26 cellular contexts compared by ENCODE assay signal in genomic region chr10:69676301-69676700, GRCh38. TPM values are rescaled to one million over a fixed set of nuclear protein-coding genes. Genes with fewer than 3 reads are reported as not detected.
DNase-seq lines count a peak whose midpoint lies in the region; ATAC-seq and TF ChIP-seq lines count a peak whose summit lies in the region.
"Had no signal": no experiment of that assay in that cellular context is flagged by ENCODE, and none has a peak within 500 bp of the region (broad histone marks: within the 10 kb centered on the region; RNA-seq: fewer than 3 reads in every experiment).

No MANE protein-coding gene starts in this region.

- H3K14ac ChIP-seq in trophoblast cell (ENCODE audit: low read length) (no peak overlapping the region), mesenchymal stem cell (ENCODE audit: low read length in 2 of 2) (no peak overlapping the region)

- H3K4ac ChIP-seq in trophoblast cell (ENCODE audit: low read depth, low read length) (no peak overlapping the region), mesenchymal stem cell (ENCODE audit: low read depth in 1 of 2, low read length in 2 of 2) (no peak overlapping the region)

- H4K12ac ChIP-seq in trophoblast cell (ENCODE audit: low read depth, low read length): no peak overlapping the region

- no CpG with 5 or more reads among the region's 4 CpGs for WGBS in trophoblast cell (ENCODE audit: extremely low coverage, insufficient coverage, insufficient read length)
- 62 to 100% (median 78%) methylated on average over 4 of the region's 4 CpGs for WGBS in spleen, 5 donors
- WGBS in mesenchymal stem cell: 50% methylated on average over 1 of the region's 4 CpGs

- H3K23ac ChIP-seq in trophoblast cell (ENCODE audit: low read length) (no peak overlapping the region), mesenchymal stem cell (ENCODE audit: low read length in 2 of 2) (no peak overlapping the region)

- H2BK15ac ChIP-seq in mesenchymal stem cell (ENCODE audit: low read depth, poor library complexity, severe bottlenecking): no peak overlapping the region

- no peak overlapping the region for H4K8ac ChIP-seq in trophoblast cell (ENCODE audit: low read depth, low read length)
- H4K8ac ChIP-seq in mesenchymal stem cell (ENCODE audit: low read length): no peak overlapping the region

- H3K36me3 Mint-ChIP-seq in chondrocyte (ENCODE audit: low read depth): no peaks in the 10 kb centered on the region
- H3K36me3 Mint-ChIP-seq: CD14-positive monocyte; CD4-positive, alpha-beta memory T cell; CD4-positive, CD25-positive, alpha-beta regulatory T cell; CD8-positive, alpha-beta memory T cell had no signal

- H3K4me3 ChIP-seq in iPS-15b (ENCODE audit: low read depth, low read length): no peak overlapping the region
- no peak overlapping the region for H3K4me3 ChIP-seq in trophoblast cell (ENCODE audit: low read depth, low read length)
- no peak overlapping the region for H3K4me3 ChIP-seq in spleen
- no peak overlapping the region for H3K4me3 ChIP-seq in mesenchymal stem cell (ENCODE audit: insufficient read depth in 1 of 2, low read depth in 1 of 2, low read length in 2 of 2)
- H3K4me3 ChIP-seq: BLaER1, GM12878 had no signal

- H2BK120ac ChIP-seq in trophoblast cell (ENCODE audit: insufficient read depth, low read length, poor library complexity) (no peak overlapping the region), mesenchymal stem cell (ENCODE audit: low read depth, low read length) (no peak overlapping the region)

- no peak overlapping the region for H2BK12ac ChIP-seq in trophoblast cell (ENCODE audit: low read length)
- H2BK12ac ChIP-seq in mesenchymal stem cell (ENCODE audit: low read length in 2 of 2): no peak overlapping the region

- H3K4me2 ChIP-seq in trophoblast cell (ENCODE audit: low read length): no peak overlapping the region
- no peak overlapping the region for H3K4me2 ChIP-seq in mesenchymal stem cell (ENCODE audit: low read length, poor library complexity, severe bottlenecking)
- H3K4me2 ChIP-seq: BLaER1 had no signal

- H3K9me3 ChIP-seq in iPS-15b (ENCODE audit: control insufficient read depth, insufficient read depth, low read length): no peaks in the 10 kb centered on the region
- peaks cover 3% of the 10 kb centered on the region for H3K9me3 ChIP-seq in trophoblast cell (ENCODE audit: insufficient read depth, low read depth, low read length)
- H3K9me3 ChIP-seq in spleen: peaks cover 0 to 6% (median 2%) of the 10 kb centered on the region in 8 donors
- no peaks in the 10 kb centered on the region for H3K9me3 ChIP-seq in mesenchymal stem cell (ENCODE audit: control insufficient read depth, low read length)
- H3K9me3 ChIP-seq: BE2C, BLaER1 had no signal

- no peaks in the 10 kb centered on the region for H3K79me2 ChIP-seq in trophoblast cell (ENCODE audit: control insufficient read depth, insufficient read depth, low read length, poor library complexity)

- no peaks in the 10 kb centered on the region for H3K4me1 ChIP-seq in iPS-15b (ENCODE audit: control insufficient read depth, insufficient read depth, low read length)
- H3K4me1 ChIP-seq in trophoblast cell (ENCODE audit: control insufficient read depth in 1 of 2, insufficient read depth in 2 of 2, low read length in 2 of 2): no peaks in the 10 kb centered on the region
- no peaks in the 10 kb centered on the region for H3K4me1 ChIP-seq in spleen
- H3K4me1 ChIP-seq in mesenchymal stem cell (ENCODE audit: control insufficient read depth, insufficient read depth, low read depth, low read length): peaks cover 1% of the 10 kb centered on the region
- H3K4me1 ChIP-seq: BE2C, BLaER1 had no signal

- no peaks in the 10 kb centered on the region for H3K36me3 ChIP-seq in iPS-15b (ENCODE audit: control insufficient read depth, insufficient read depth, low read length)
- H3K36me3 ChIP-seq in trophoblast cell (ENCODE audit: control insufficient read depth in 1 of 2, insufficient read depth in 2 of 2, low read length in 2 of 2): no peaks in the 10 kb centered on the region
- H3K36me3 ChIP-seq in spleen: no peaks in the 10 kb centered on the region
- H3K36me3 ChIP-seq in mesenchymal stem cell (ENCODE audit: control insufficient read depth in 1 of 2, insufficient read depth in 2 of 2, low read depth in 1 of 2, low read length in 2 of 2): no peaks in the 10 kb centered on the region
- H3K36me3 ChIP-seq: BE2C, BLaER1 had no signal

- intact Hi-C loops in spleen (cut with DNase I; ENCODE audit: low total_unique reads): no loop called here

- H3K9ac ChIP-seq in iPS-15b (ENCODE audit: low read depth, low read length) (peak overlapping the region; percentile 18), trophoblast cell (ENCODE audit: low read length) (no peak overlapping the region), mesenchymal stem cell (ENCODE audit: low read length) (no peak overlapping the region)
- H3K9ac ChIP-seq: BLaER1 had no signal

- H2BK5ac ChIP-seq in trophoblast cell (ENCODE audit: low read depth, low read length, poor library complexity): no peak overlapping the region
- H2BK5ac ChIP-seq in mesenchymal stem cell (ENCODE audit: low read depth, low read length, poor library complexity, severe bottlenecking): no peak overlapping the region

- ATAC-seq in HG03439 (IDR thresholded peaks at IDR 0.05; ENCODE audit: unreplicated experiment): no peak
- ATAC-seq: GM12878 had no signal

- H3K27me3 Mint-ChIP-seq in chondrocyte (ENCODE audit: low read depth): peaks cover 3% of the 10 kb centered on the region

- H4K91ac ChIP-seq in trophoblast cell (ENCODE audit: low read depth, low read length): no peak overlapping the region
- no peak overlapping the region for H4K91ac ChIP-seq in mesenchymal stem cell (ENCODE audit: low read length)

- H3K4me1 Mint-ChIP-seq in chondrocyte (ENCODE audit: low read depth): no peaks in the 10 kb centered on the region
- H3K4me1 Mint-ChIP-seq: CD14-positive monocyte; CD4-positive, alpha-beta memory T cell; CD4-positive, CD25-positive, alpha-beta regulatory T cell; CD8-positive, alpha-beta memory T cell had no signal

- H3K27me3 ChIP-seq in iPS-15b (ENCODE audit: control insufficient read depth, insufficient read depth, low read length) (no peaks in the 10 kb centered on the region), trophoblast cell (ENCODE audit: insufficient read depth, low read length) (no peaks in the 10 kb centered on the region), spleen (replicated peaks in 1 of 7) (peaks cover 0 to 53% (median 3%) of the 10 kb centered on the region in 7 donors), mesenchymal stem cell (ENCODE audit: control insufficient read depth in 1 of 2, insufficient read depth in 1 of 2, low read length in 2 of 2) (peaks cover 76 to 93% of the 10 kb centered on the region in 2 experiments)
- H3K27me3 ChIP-seq: BLaER1 had no signal

- H2AK5ac ChIP-seq in trophoblast cell (ENCODE audit: low read length): no peak overlapping the region
- no peak overlapping the region for H2AK5ac ChIP-seq in mesenchymal stem cell (ENCODE audit: low read length, severe bottlenecking)

- H2AFZ ChIP-seq in trophoblast cell (ENCODE audit: insufficient read depth, low read length, poor library complexity) (no peak overlapping the region), mesenchymal stem cell (ENCODE audit: low read depth, low read length) (no peak overlapping the region)

- TF ChIP-seq POLR2A in spleen (IDR thresholded peaks at IDR 0.05): no peak

- H3K9me3 Mint-ChIP-seq in chondrocyte (ENCODE audit: low read depth): no peaks in the 10 kb centered on the region

- TF ChIP-seq CTCF in chondrocyte (IDR thresholded peaks at IDR 0.05) (no peak), spleen (IDR thresholded peaks at IDR 0.05 in 8 of 11, conservative IDR thresholded peaks at IDR 0.05 in 3 of 11) (no peak)

- H3K4me3 Mint-ChIP-seq in chondrocyte (ENCODE audit: unreplicated experiment): no peak overlapping the region
- H3K4me3 Mint-ChIP-seq: CD14-positive monocyte; CD4-positive, alpha-beta memory T cell; CD4-positive, CD25-positive, alpha-beta regulatory T cell had no signal

- DNase-seq in chondrocyte (ENCODE audit: low spot score): peak; percentile 25
- DNase-seq in trophoblast cell: peak; percentile 72 to 90
- DNase-seq in spleen: peak; percentile 34
- no peak for DNase-seq in iPS-NIHi11 (ENCODE audit: low spot score)
- DNase-seq in NCI-H748 (lab: John Stamatoyannopoulos, UW; ENCODE audit: unreplicated experiment): no peak
- DNase-seq in mesenchymal stem cell: no peak
- DNase-seq: ACHN; BE2C; C1 segment of cervical spinal cord; CD4-positive, alpha-beta memory T cell; CD4-positive, CD25-positive, alpha-beta regulatory T cell; CD8-positive, alpha-beta memory T cell; COR-L47; DMS 273 treated with DMSO at 0.1 percent for 48 hours; DMS153; DMS53; DMS79; DND-41; EL; GDM1 had no signal

- H3K79me1 ChIP-seq in trophoblast cell (ENCODE audit: low read length) (no peaks in the 10 kb centered on the region), mesenchymal stem cell (replicated peaks; ENCODE audit: low read length, poor library complexity, severe bottlenecking) (no peaks in the 10 kb centered on the region)

- H3K27ac ChIP-seq in trophoblast cell (ENCODE audit: low read depth, low read length) (no peak overlapping the region), spleen (no peak overlapping the region), mesenchymal stem cell (ENCODE audit: low read length, poor library complexity, severe bottlenecking) (no peak overlapping the region)
- H3K27ac ChIP-seq: 22Rv1, BLaER1 had no signal

- no peak overlapping the region for H3K27ac Mint-ChIP-seq in chondrocyte (ENCODE audit: unreplicated experiment)
- H3K27ac Mint-ChIP-seq: CD14-positive monocyte; CD4-positive, alpha-beta memory T cell; CD4-positive, CD25-positive, alpha-beta regulatory T cell; CD8-positive, alpha-beta memory T cell had no signal

- H3K18ac ChIP-seq in trophoblast cell (ENCODE audit: low read length) (no peak overlapping the region), mesenchymal stem cell (ENCODE audit: low read depth in 1 of 2, low read length in 2 of 2) (no peak overlapping the region)

RNA-seq across cellular contexts. Expression of gene FAM241B, which starts 46.3 kb away (rescaled TPM):
- 5.0 to 13.7 TPM (median 9.7 TPM) in 3 replicates for total RNA-seq in chondrocyte
- polyA plus RNA-seq in trophoblast cell (2013): 14.4 and 14.7 TPM in 2 replicates
- 1 to 10 TPM in 6 of 7 donors, under 1 TPM in 1; 0.77 to 2.8 (median 1.8) TPM for total RNA-seq in spleen
- 1 to 10 TPM; 1.6 to 3.2 (median 1.7) TPM for polyA plus RNA-seq in spleen
- polyA plus RNA-seq in mesenchymal stem cell (2013, experiment 1 of 2): 0.80 TPM
- polyA plus RNA-seq in mesenchymal stem cell (2013, experiment 2 of 2): 0.68 TPM
- polyA plus RNA-seq: CD14-positive monocyte had no signal

Comparison
In these comparisons a context has a peak if more than half of its experiments do, and no peak if none do; other contexts are left out.
1. DNase-seq: peak in chondrocyte (single experiment), trophoblast cell (2 of 2) and spleen (single experiment); none in iPS-NIHi11 (single experiment), NCI-H748 (single experiment) and mesenchymal stem cell (single experiment).